ENCODE assay signal across 12 cellular contexts in genomic region chr9:33506626-33507370, GRCh38. TPM values are rescaled to one million over a fixed set of nuclear protein-coding genes. Genes with fewer than 3 reads are reported as not detected.
A peak's percentile ranks its signal among the peaks of the same experiment; 100 is the strongest.
DNase-seq lines count a peak whose midpoint lies in the region; ATAC-seq, FAIRE-seq and TF ChIP-seq lines count a peak whose summit lies in the region.
"Had no signal": no experiment of that assay in that cellular context is flagged by ENCODE, and none has a peak within 500 bp of the region (broad histone marks: within the 10 kb centered on the region; RNA-seq: fewer than 3 reads in every experiment).

No MANE protein-coding gene starts in this region.

- no peaks in the 10 kb centered on the region for H3K9me1 ChIP-seq in K562 (ENCODE audit: control insufficient read depth, insufficient read depth, low read length)

- peaks cover 4 to 10% of the 10 kb centered on the region in 2 experiments; a peak in 4 of 5 replicates for H3K4me1 ChIP-seq in K562 (replicated peaks in 1 of 2; ENCODE audit: control insufficient read depth in 2 of 2, insufficient read depth in 2 of 2, low read length in 2 of 2)
- H3K4me1 ChIP-seq: parathyroid adenoma had no signal

- in situ Hi-C loops in K562 (cut with MboI) = no loop called here

- H3K36me3 ChIP-seq in K562 (ENCODE audit: control insufficient read depth, insufficient read depth, low read length) = no peaks in the 10 kb centered on the region

- POLR2A ChIA-PET in K562 (lab: Yijun Ruan, JAX) = interaction anchor here (0.9 kb wide), 1 partner anchor 10 kb away, joined by 3 read pairs; no protein-coding TSS in a partner anchor

- peak overlapping the region; percentile 16; the same call in 1 of the 2 replicates for H3K4me3 ChIP-seq in AG10803 (ENCODE audit: low read length)
- H3K4me3 ChIP-seq in K562 = no peak overlapping the region

- peak overlapping the region; percentile 16; the same call in 1 of the 2 replicates for H3K4me2 ChIP-seq in K562 (ENCODE audit: insufficient read depth, low read length)

- ATAC-seq in K562 = peak; percentile 39
- ATAC-seq in HG03342 (IDR thresholded peaks at IDR 0.05; ENCODE audit: unreplicated experiment) = no peak
- ATAC-seq in HG03442 (IDR thresholded peaks at IDR 0.05; ENCODE audit: unreplicated experiment) = no peak

- FAIRE-seq in K562 (lab: Jason Lieb, UNC) = peak; percentile 82

- WGBS in K562 (ENCODE audit: insufficient coverage, low coverage, missing lambda C conversion rate) = 27% methylated on average over 6 of the region's 7 CpGs

- no TSS peak for BruUV-seq in K562 (replicated peaks; lab: Mats Ljungman, UMichigan)

- CTCF ChIA-PET in K562 (lab: Yijun Ruan, JAX; ENCODE audit: low intra/inter-chr PET ratio) = no interaction called here

- no peaks in the 10 kb centered on the region for H3K9me3 ChIP-seq in K562 (replicated peaks; ENCODE audit: control insufficient read depth, insufficient read depth, low read depth, low read length)

- no peaks in the 10 kb centered on the region for H4K20me1 ChIP-seq in K562 (replicated peaks; ENCODE audit: control insufficient read depth, insufficient read depth, low read length)

- no peaks in the 10 kb centered on the region for H3K27me3 ChIP-seq in K562 (ENCODE audit: control insufficient read depth in 2 of 2, insufficient read depth in 2 of 2, low read length in 2 of 2)

- TF ChIP-seq POLR2A in K562 (conservative IDR thresholded peaks at IDR 0.05) = no peak

- DNase-seq in AG10803 (ENCODE audit: low read depth) (peak; percentile 94), LoVo (ENCODE audit: low spot score) (peak; percentile 8), K562 (ENCODE audit: extremely low read depth in 1 of 4, low spot score in 3 of 4) (peak in 1 of 4 experiments; percentile 56), myocyte (ENCODE audit: low read depth) (peak; percentile 73), NCI-H2227 (lab: John Stamatoyannopoulos, UW; ENCODE audit: unreplicated experiment) (no peak)
- no peak for DNase-seq in activated effector memory CD4-positive, alpha-beta T cell treated with Interleukin-2 at 50 U/mL for 16 hours
- DNase-seq: GDM1, NCI-H2081 treated with DMSO at 0.1 percent for 48 hours had no signal

- no peak; the same call in 1 of the 2 replicates for TF ChIP-seq EP300 in K562 (IDR thresholded peaks at IDR 0.05; ENCODE audit: low read length)

- TF ChIP-seq RAD21 in K562 (CRISPR knock-in tag; conservative IDR thresholded peaks at IDR 0.05 in 1 of 2, IDR thresholded peaks at IDR 0.05 in 1 of 2) = no peak

- peak overlapping the region in 1 of 2 experiments; percentile 42; a peak in 1 of 4 replicates for H3K9ac ChIP-seq in K562 (ENCODE audit: insufficient read depth in 1 of 2, low read depth in 2 of 2, low read length in 2 of 2)
- H3K9ac ChIP-seq: parathyroid adenoma had no signal

- H3K27ac ChIP-seq in K562 (ENCODE audit: extremely low read depth, low read depth, low read length) = peak overlapping the region; percentile 59; the same call in 2 of the 3 replicates
- H3K27ac ChIP-seq: parathyroid adenoma, VCaP had no signal

- TF ChIP-seq CTCF in AG10803 (conservative IDR thresholded peaks at IDR 0.05; ENCODE audit: low read length) (no peak), K562 (IDR thresholded peaks at IDR 0.05 in 2 of 3, conservative IDR thresholded peaks at IDR 0.05 in 1 of 3; ENCODE audit: insufficient read depth in 2 of 3, low read depth in 1 of 3, low read length in 3 of 3) (no peak)

- H2AFZ ChIP-seq in K562 (ENCODE audit: low read depth, low read length) = peak overlapping the region; percentile 45; the same call in 1 of the 2 replicates
- H2AFZ ChIP-seq: parathyroid adenoma had no signal

- no peaks in the 10 kb centered on the region for H3K79me2 ChIP-seq in K562 (ENCODE audit: control insufficient read depth, insufficient read depth, low read length)
- H3K79me2 ChIP-seq: parathyroid adenoma had no signal

- intact Hi-C loops in K562 (cut with micrococcal nuclease) = no loop called here

TF ChIP-seq in K562, 482 proteins besides CTCF, POLR2A, EP300 and RAD21 (continues in another document):
- TF ChIP-seq LEF1 (IDR thresholded peaks at IDR 0.05) (0 out of 2 replicates have a peak, but pooled peaks have one; percentile 42), SMARCE1 (IDR thresholded peaks at IDR 0.05) (0 out of 2 replicates have a peak, but pooled peaks have one; percentile 43), DPF2 (IDR thresholded peaks at IDR 0.05) (peak; percentile 70), RCOR1 (IDR thresholded peaks at IDR 0.05; ENCODE audit: borderline replicate concordance in 1 of 2, low read depth in 2 of 2, low read length in 2 of 2) (peak in 1 of 2 experiments; percentile 46; a peak in 1 of 4 replicates), MAFF (IDR thresholded peaks at IDR 0.05; ENCODE audit: low read length) (no peak), JUND (IDR thresholded peaks at IDR 0.05; ENCODE audit: borderline replicate concordance, low read depth, low read length) (peak; percentile 77; the same call in 1 of the 2 replicates), JUND (tag; IDR thresholded peaks at IDR 0.05; ENCODE audit: borderline replicate concordance, low read depth, low read length) (peak; percentile 76; the same call in 2 of the 3 replicates), EP400 (IDR thresholded peaks at IDR 0.05) (peak; percentile 27; the same call in 1 of the 2 replicates)

RNA-seq across cellular contexts. Expression of gene ANKRD18B, which starts 17.3 kb away (rescaled TPM):
- total RNA-seq in K562 (2011; cell fraction: chromatin; rRNA removed; ENCODE audit: low replicate concordance) = 5.2 and 17.2 TPM in 2 replicates
- total RNA-seq in K562 (2011; cell fraction: nucleolus; rRNA removed) = 3.7 and 7.9 TPM in 2 replicates
- total RNA-seq in K562 (2011; cell fraction: nucleoplasm; rRNA removed) = 8.0 and 8.8 TPM in 2 replicates
- total RNA-seq in K562 (2014; rRNA removed) (1.1 and 1.3 TPM in 2 replicates), K562 (2014; rRNA removed; fragmentation: Illumina TruSeq; extraction: Trizol) (1.9 and 2.7 TPM in 2 replicates), K562 (2015; rRNA removed; fragmentation: Illumina TruSeq; extraction: Trizol) (1.7 and 2.0 TPM in 2 replicates), K562 (2021) (1.9 and 3.3 TPM in 2 replicates), myocyte (11.7 and 15.1 TPM in 2 replicates)
- polyA plus RNA-seq in K562 (2011; rRNA removed) (1.6 and 1.8 TPM in 2 replicates), K562 (2014; fragmentation: Illumina TruSeq; extraction: Trizol) (3.3 and 12.6 TPM in 2 replicates), K562 (2014; fragmentation: Nextera tagmentation; extraction: Ambion mirVana) (1 to 10 TPM in 1 of 2 experiments, under 1 TPM in 1; 0.43 to 1.4 TPM), K562 (2014; rRNA removed) (0.77 and 1.1 TPM in 2 replicates)
- 0.46 and 0.54 TPM in 2 replicates for polyA plus RNA-seq in K562 (2011; cell fraction: cytosol; rRNA removed)
- 1.5 and 1.7 TPM in 2 replicates for polyA plus RNA-seq in K562 (2011; cell fraction: nucleus; rRNA removed)
- polyA plus RNA-seq in K562 (2012) = 1.4 and 2.6 TPM in 2 replicates
- 3.9 and 4.3 TPM in 2 replicates for polyA minus RNA-seq in K562 (2011; rRNA and poly(A)+ RNA removed)
- polyA minus RNA-seq in K562 (2011; cell fraction: cytosol; rRNA and poly(A)+ RNA removed) = 4.2 TPM in 1 of 2 replicates, not detected in the other
- polyA minus RNA-seq in K562 (2011; cell fraction: nucleus; rRNA and poly(A)+ RNA removed) = 3.9 and 6.1 TPM in 2 replicates
- 2.7 TPM for polyA plus RNA-seq in myocyte (2012)

RNA-seq across cellular contexts. Expression of gene NOL6, which starts 33.1 kb away (rescaled TPM):
- 80.3 and 225 TPM in 2 replicates for total RNA-seq in K562 (2011; cell fraction: chromatin; rRNA removed; ENCODE audit: low replicate concordance)
- total RNA-seq in K562 (2011; cell fraction: nucleolus; rRNA removed) = 122 and 123 TPM in 2 replicates
- 77.3 and 80.3 TPM in 2 replicates for total RNA-seq in K562 (2011; cell fraction: nucleoplasm; rRNA removed)
- total RNA-seq in K562 (2014; rRNA removed) (23.0 and 37.0 TPM in 2 replicates), K562 (2014; rRNA removed; fragmentation: Illumina TruSeq; extraction: Trizol) (23.0 and 27.0 TPM in 2 replicates), K562 (2015; rRNA removed; fragmentation: Illumina TruSeq; extraction: Trizol) (29.8 and 31.0 TPM in 2 replicates), K562 (2021) (58.9 and 61.1 TPM in 2 replicates), myocyte (32.3 and 33.5 TPM in 2 replicates)
- polyA plus RNA-seq in K562 (2011; rRNA removed) (23.5 and 42.1 TPM in 2 replicates), K562 (2014; fragmentation: Illumina TruSeq; extraction: Trizol) (49.9 and 51.2 TPM in 2 replicates), K562 (2014; fragmentation: Nextera tagmentation; extraction: Ambion mirVana) (1 to 10 TPM; 7.7 to 9.4 TPM), K562 (2014; rRNA removed) (33.5 and 35.0 TPM in 2 replicates)
- 21.5 and 30.8 TPM in 2 replicates for polyA plus RNA-seq in K562 (2011; cell fraction: cytosol; rRNA removed)
- polyA plus RNA-seq in K562 (2011; cell fraction: nucleus; rRNA removed) = 106 and 124 TPM in 2 replicates
- 25.7 and 37.3 TPM in 2 replicates for polyA plus RNA-seq in K562 (2012)
- 24.9 and 28.2 TPM in 2 replicates for polyA minus RNA-seq in K562 (2011; rRNA and poly(A)+ RNA removed)
- 21.5 and 28.5 TPM in 2 replicates for polyA minus RNA-seq in K562 (2011; cell fraction: cytosol; rRNA and poly(A)+ RNA removed)
- 39.3 and 50.3 TPM in 2 replicates for polyA minus RNA-seq in K562 (2011; cell fraction: nucleus; rRNA and poly(A)+ RNA removed)
- polyA plus RNA-seq in myocyte (2012) = 29.2 TPM

RNA-seq across cellular contexts. Expression of gene AQP3, which starts 59.4 kb away (rescaled TPM):
- total RNA-seq in K562 (2011; cell fraction: chromatin; rRNA removed; ENCODE audit: low replicate concordance) = 13.3 and 46.7 TPM in 2 replicates
- total RNA-seq in K562 (2011; cell fraction: nucleolus; rRNA removed) = 57.8 and 76.0 TPM in 2 replicates
- 30.8 and 35.2 TPM in 2 replicates for total RNA-seq in K562 (2011; cell fraction: nucleoplasm; rRNA removed)
- total RNA-seq in K562 (2014; rRNA removed) (17.6 and 26.9 TPM in 2 replicates), K562 (2014; rRNA removed; fragmentation: Illumina TruSeq; extraction: Trizol) (11.1 and 12.8 TPM in 2 replicates), K562 (2015; rRNA removed; fragmentation: Illumina TruSeq; extraction: Trizol) (13.3 and 15.1 TPM in 2 replicates), K562 (2021) (25.5 and 27.1 TPM in 2 replicates), myocyte (89.2 and 113 TPM in 2 replicates)
- polyA plus RNA-seq in K562 (2011; rRNA removed) (25.8 and 31.5 TPM in 2 replicates), K562 (2014; fragmentation: Illumina TruSeq; extraction: Trizol) (25.0 and 30.0 TPM in 2 replicates), K562 (2014; fragmentation: Nextera tagmentation; extraction: Ambion mirVana) (1 to 10 TPM; 4.2 to 6.0 TPM), K562 (2014; rRNA removed) (25.3 and 29.9 TPM in 2 replicates)
- 51.7 and 150 TPM in 2 replicates for polyA plus RNA-seq in K562 (2011; cell fraction: cytosol; rRNA removed)
- polyA plus RNA-seq in K562 (2011; cell fraction: nucleus; rRNA removed) = 29.5 and 64.4 TPM in 2 replicates
- polyA plus RNA-seq in K562 (2012) = 11.3 and 35.0 TPM in 2 replicates
- 12.9 and 30.5 TPM in 2 replicates for polyA minus RNA-seq in K562 (2011; rRNA and poly(A)+ RNA removed)
- polyA minus RNA-seq in K562 (2011; cell fraction: cytosol; rRNA and poly(A)+ RNA removed) = 34.6 and 39.6 TPM in 2 replicates
- 6.3 and 7.5 TPM in 2 replicates for polyA minus RNA-seq in K562 (2011; cell fraction: nucleus; rRNA and poly(A)+ RNA removed)
- 19.0 TPM for polyA plus RNA-seq in myocyte (2012)

Comparison
In these comparisons a context has a peak if more than half of its experiments do, and no peak if none do; other contexts are left out.
1. DNase-seq: peak in AG10803 (single experiment), LoVo (single experiment) and myocyte (single experiment); none in NCI-H2227 (single experiment) and activated effector memory CD4-positive, alpha-beta T cell treated with Interleukin-2 at 50 U/mL for 16 hours (single experiment).